ENCODE assay signal across 1 cellular context in genomic region chr2:65435625-65436168, GRCh38.
TF ChIP-seq lines count a peak whose summit lies in the region.

No MANE protein-coding gene starts in this region.

TF ChIP-seq in WTC11, 78 proteins besides CTCF, POLR2A, EP300 and RAD21 (continued from another document and continues in another):
- TF ChIP-seq, protein P1, sequence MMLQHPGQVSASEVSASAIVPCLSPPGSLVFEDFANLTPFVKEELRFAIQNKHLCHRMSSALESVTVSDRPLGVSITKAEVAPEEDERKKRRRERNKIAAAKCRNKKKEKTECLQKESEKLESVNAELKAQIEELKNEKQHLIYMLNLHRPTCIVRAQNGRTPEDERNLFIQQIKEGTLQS (CRISPR knock-in tag; conservative IDR thresholded peaks at IDR 0.05) = no peak
- TF ChIP-seq GRHL2 (CRISPR knock-in tag; IDR thresholded peaks at IDR 0.05; ENCODE audit: insufficient replicate concordance, severe bottlenecking) = no peak
- TF ChIP-seq ZNF423 (CRISPR knock-in tag; IDR thresholded peaks at IDR 0.05) = no peak
- TF ChIP-seq SOX15 (CRISPR knock-in tag; IDR thresholded peaks at IDR 0.05) = no peak
- TF ChIP-seq, protein P2, sequence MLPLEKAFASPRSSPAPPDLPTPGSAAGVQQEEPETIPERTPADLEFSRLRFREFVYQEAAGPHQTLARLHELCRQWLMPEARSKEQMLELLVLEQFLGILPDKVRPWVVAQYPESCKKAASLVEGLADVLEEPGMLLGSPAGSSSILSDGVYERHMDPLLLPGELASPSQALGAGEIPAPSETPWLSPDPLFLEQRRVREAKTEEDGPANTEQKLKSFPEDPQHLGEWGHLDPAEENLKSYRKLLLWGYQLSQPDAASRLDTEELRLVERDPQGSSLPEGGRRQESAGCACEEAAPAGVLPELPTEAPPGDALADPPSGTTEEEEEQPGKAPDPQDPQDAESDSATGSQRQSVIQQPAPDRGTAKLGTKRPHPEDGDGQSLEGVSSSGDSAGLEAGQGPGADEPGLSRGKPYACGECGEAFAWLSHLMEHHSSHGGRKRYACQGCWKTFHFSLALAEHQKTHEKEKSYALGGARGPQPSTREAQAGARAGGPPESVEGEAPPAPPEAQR (CRISPR knock-in tag; IDR thresholded peaks at IDR 0.05) = no peak
- TF ChIP-seq RELA (CRISPR knock-in tag; IDR thresholded peaks at IDR 0.05; ENCODE audit: borderline replicate concordance) = no peak
- TF ChIP-seq IRF2 (CRISPR knock-in tag; IDR thresholded peaks at IDR 0.05; ENCODE audit: borderline replicate concordance, low read depth) = no peak
- TF ChIP-seq TEAD1 (CRISPR knock-in tag; IDR thresholded peaks at IDR 0.05) = peak; percentile 68; the same call in 1 of the 2 replicates
- no peak for TF ChIP-seq CREB1 (CRISPR knock-in tag; IDR thresholded peaks at IDR 0.05)
- TF ChIP-seq CBFB (CRISPR knock-in tag; IDR thresholded peaks at IDR 0.05; ENCODE audit: low read depth) = no peak
- TF ChIP-seq ATF6 (CRISPR knock-in tag; IDR thresholded peaks at IDR 0.05) = no peak
- TF ChIP-seq, protein P3, sequence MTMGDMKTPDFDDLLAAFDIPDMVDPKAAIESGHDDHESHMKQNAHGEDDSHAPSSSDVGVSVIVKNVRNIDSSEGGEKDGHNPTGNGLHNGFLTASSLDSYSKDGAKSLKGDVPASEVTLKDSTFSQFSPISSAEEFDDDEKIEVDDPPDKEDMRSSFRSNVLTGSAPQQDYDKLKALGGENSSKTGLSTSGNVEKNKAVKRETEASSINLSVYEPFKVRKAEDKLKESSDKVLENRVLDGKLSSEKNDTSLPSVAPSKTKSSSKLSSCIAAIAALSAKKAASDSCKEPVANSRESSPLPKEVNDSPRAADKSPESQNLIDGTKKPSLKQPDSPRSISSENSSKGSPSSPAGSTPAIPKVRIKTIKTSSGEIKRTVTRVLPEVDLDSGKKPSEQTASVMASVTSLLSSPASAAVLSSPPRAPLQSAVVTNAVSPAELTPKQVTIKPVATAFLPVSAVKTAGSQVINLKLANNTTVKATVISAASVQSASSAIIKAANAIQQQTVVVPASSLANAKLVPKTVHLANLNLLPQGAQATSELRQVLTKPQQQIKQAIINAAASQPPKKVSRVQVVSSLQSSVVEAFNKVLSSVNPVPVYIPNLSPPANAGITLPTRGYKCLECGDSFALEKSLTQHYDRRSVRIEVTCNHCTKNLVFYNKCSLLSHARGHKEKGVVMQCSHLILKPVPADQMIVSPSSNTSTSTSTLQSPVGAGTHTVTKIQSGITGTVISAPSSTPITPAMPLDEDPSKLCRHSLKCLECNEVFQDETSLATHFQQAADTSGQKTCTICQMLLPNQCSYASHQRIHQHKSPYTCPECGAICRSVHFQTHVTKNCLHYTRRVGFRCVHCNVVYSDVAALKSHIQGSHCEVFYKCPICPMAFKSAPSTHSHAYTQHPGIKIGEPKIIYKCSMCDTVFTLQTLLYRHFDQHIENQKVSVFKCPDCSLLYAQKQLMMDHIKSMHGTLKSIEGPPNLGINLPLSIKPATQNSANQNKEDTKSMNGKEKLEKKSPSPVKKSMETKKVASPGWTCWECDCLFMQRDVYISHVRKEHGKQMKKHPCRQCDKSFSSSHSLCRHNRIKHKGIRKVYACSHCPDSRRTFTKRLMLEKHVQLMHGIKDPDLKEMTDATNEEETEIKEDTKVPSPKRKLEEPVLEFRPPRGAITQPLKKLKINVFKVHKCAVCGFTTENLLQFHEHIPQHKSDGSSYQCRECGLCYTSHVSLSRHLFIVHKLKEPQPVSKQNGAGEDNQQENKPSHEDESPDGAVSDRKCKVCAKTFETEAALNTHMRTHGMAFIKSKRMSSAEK (CRISPR knock-in tag; IDR thresholded peaks at IDR 0.05; ENCODE audit: borderline replicate concordance) = no peak
- TF ChIP-seq, protein P4, sequence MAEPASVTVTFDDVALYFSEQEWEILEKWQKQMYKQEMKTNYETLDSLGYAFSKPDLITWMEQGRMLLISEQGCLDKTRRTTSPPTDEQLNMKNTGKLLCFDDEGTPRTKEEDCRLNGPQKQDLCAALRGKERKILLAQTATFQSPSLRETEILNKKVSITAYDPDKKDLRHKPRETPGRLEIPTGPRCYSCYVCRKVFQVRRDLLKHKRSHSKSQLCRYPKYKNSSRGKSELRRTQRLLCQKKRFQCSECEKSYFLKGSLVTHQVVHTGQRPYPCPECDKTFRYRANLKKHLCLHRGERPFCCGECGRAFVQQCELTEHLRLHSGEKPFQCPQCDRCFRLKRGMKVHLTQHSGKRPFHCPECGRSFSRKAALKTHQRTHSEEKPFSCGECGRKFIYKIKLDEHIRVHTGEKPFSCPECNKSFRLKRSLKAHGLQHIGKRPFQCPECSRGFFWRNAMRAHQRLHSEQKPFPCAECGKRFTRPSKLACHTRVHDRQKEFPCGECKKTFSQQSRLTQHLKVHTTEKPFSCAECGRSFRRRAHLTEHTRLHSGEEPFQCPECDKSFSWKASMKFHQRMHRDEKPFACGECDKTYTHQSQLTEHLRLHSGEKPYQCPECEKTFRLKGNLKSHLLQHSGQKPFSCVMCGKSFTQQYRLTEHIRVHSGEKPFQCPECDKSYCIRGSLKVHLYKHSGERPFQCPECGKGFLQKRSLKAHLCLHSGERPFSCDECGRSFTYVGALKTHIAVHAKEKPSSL (CRISPR knock-in tag; conservative IDR thresholded peaks at IDR 0.05) = no peak
- TF ChIP-seq STAT6 (CRISPR knock-in tag; conservative IDR thresholded peaks at IDR 0.05; ENCODE audit: low read depth) = no peak
- no peak for TF ChIP-seq IRF1 (CRISPR knock-in tag; IDR thresholded peaks at IDR 0.05)
- TF ChIP-seq MXD4 (CRISPR knock-in tag; IDR thresholded peaks at IDR 0.05; ENCODE audit: borderline replicate concordance) = no peak
- TF ChIP-seq OVOL2 (CRISPR knock-in tag; IDR thresholded peaks at IDR 0.05; ENCODE audit: borderline replicate concordance) = no peak
- TF ChIP-seq, protein P5, sequence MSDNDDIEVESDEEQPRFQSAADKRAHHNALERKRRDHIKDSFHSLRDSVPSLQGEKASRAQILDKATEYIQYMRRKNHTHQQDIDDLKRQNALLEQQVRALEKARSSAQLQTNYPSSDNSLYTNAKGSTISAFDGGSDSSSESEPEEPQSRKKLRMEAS (CRISPR knock-in tag; IDR thresholded peaks at IDR 0.05) = no peak
- TF ChIP-seq GABPB1 (CRISPR knock-in tag; IDR thresholded peaks at IDR 0.05) = peak; percentile 66; the same call in 1 of the 2 replicates
- TF ChIP-seq, protein P6, sequence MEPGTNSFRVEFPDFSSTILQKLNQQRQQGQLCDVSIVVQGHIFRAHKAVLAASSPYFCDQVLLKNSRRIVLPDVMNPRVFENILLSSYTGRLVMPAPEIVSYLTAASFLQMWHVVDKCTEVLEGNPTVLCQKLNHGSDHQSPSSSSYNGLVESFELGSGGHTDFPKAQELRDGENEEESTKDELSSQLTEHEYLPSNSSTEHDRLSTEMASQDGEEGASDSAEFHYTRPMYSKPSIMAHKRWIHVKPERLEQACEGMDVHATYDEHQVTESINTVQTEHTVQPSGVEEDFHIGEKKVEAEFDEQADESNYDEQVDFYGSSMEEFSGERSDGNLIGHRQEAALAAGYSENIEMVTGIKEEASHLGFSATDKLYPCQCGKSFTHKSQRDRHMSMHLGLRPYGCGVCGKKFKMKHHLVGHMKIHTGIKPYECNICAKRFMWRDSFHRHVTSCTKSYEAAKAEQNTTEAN (CRISPR knock-in tag; IDR thresholded peaks at IDR 0.05) = peak; percentile 70; the same call in 1 of the 2 replicates
- no peak for TF ChIP-seq NFYB (CRISPR knock-in tag; conservative IDR thresholded peaks at IDR 0.05; ENCODE audit: low read depth)
- no peak for TF ChIP-seq ZBTB21 (CRISPR knock-in tag; IDR thresholded peaks at IDR 0.05; ENCODE audit: borderline replicate concordance)
- TF ChIP-seq, protein P7, sequence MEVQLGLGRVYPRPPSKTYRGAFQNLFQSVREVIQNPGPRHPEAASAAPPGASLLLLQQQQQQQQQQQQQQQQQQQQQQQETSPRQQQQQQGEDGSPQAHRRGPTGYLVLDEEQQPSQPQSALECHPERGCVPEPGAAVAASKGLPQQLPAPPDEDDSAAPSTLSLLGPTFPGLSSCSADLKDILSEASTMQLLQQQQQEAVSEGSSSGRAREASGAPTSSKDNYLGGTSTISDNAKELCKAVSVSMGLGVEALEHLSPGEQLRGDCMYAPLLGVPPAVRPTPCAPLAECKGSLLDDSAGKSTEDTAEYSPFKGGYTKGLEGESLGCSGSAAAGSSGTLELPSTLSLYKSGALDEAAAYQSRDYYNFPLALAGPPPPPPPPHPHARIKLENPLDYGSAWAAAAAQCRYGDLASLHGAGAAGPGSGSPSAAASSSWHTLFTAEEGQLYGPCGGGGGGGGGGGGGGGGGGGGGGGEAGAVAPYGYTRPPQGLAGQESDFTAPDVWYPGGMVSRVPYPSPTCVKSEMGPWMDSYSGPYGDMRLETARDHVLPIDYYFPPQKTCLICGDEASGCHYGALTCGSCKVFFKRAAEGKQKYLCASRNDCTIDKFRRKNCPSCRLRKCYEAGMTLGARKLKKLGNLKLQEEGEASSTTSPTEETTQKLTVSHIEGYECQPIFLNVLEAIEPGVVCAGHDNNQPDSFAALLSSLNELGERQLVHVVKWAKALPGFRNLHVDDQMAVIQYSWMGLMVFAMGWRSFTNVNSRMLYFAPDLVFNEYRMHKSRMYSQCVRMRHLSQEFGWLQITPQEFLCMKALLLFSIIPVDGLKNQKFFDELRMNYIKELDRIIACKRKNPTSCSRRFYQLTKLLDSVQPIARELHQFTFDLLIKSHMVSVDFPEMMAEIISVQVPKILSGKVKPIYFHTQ (CRISPR knock-in tag; IDR thresholded peaks at IDR 0.05) = no peak
- no peak for TF ChIP-seq JAZF1 (CRISPR knock-in tag; IDR thresholded peaks at IDR 0.05)
- no peak for TF ChIP-seq E2F4 (CRISPR knock-in tag; IDR thresholded peaks at IDR 0.05; ENCODE audit: borderline replicate concordance, low read depth)
- TF ChIP-seq ATF1 (CRISPR knock-in tag; IDR thresholded peaks at IDR 0.05) = no peak
- TF ChIP-seq ATF2 (CRISPR knock-in tag; IDR thresholded peaks at IDR 0.05; ENCODE audit: borderline replicate concordance, low read depth) = no peak
